2 cellular contexts compared by ENCODE assay signal in genomic region chr1:59266180-59266926, GRCh38.
TF ChIP-seq lines count a peak whose summit lies in the region.

No MANE protein-coding gene starts in this region.

TF ChIP-seq in GM12891, 5 proteins besides CTCF, POLR2A, EP300 and RAD21:
- TF ChIP-seq SPI1 (IDR thresholded peaks at IDR 0.05; ENCODE audit: low read depth, low read length) (peak; percentile 91), POLR2AphosphoS5 (IDR thresholded peaks at IDR 0.05; ENCODE audit: low read depth, low read length) (no peak)

TF ChIP-seq in K562, 482 proteins besides CTCF, POLR2A, EP300 and RAD21:
- TF ChIP-seq PBX2 (CRISPR knock-in tag; IDR thresholded peaks at IDR 0.05; ENCODE audit: low read depth) (no peak), PBX2 (tag; conservative IDR thresholded peaks at IDR 0.05; ENCODE audit: low read depth) (peak; percentile 92), PTRF (tag; IDR thresholded peaks at IDR 0.05) (no peak), MEIS2 (IDR thresholded peaks at IDR 0.05; ENCODE audit: partially characterized antibody) (peak; percentile 82)
